In genomic region chr5:1692381-1692780, GRCh38 we compare ENCODE assay signal across 22 cellular contexts.
"Had no signal": no experiment of that assay in that cellular context is flagged by ENCODE, and none has a peak within 500 bp of the region (broad histone marks: within the 10 kb centered on the region; RNA-seq: fewer than 3 reads in every experiment).

No MANE protein-coding gene starts in this region.

- H3K27me3 ChIP-seq: esophagus squamous epithelium, gastrocnemius medialis had no signal

- H3K9me3 ChIP-seq: esophagus squamous epithelium, gastrocnemius medialis, lower lobe of right lung had no signal

- DNase-seq: dermis blood vessel endothelial cell; dorsolateral prefrontal cortex; effector CD4-positive, alpha-beta T cell; effector memory CD4-positive, alpha-beta T cell; esophagus squamous epithelium; foreskin fibroblast; foreskin melanocyte; gastrocnemius medialis; glutamatergic neuron; heart right ventricle; hippocampal formation; left cardiac atrium; left lung; left ventricle myocardium superior; lower lobe of right lung; mesenchymal stem cell; midbrain had no signal

- FAIRE-seq: colon, endothelial cell of umbilical vein, islet of Langerhans, keratinocyte had no signal

- H3K36me3 ChIP-seq: esophagus squamous epithelium, gastrocnemius medialis, heart right ventricle, left lung, lower lobe of right lung had no signal

- H3K4me1 ChIP-seq: esophagus squamous epithelium, gastrocnemius medialis, heart right ventricle, left lung, lower lobe of right lung had no signal

- H3K27ac ChIP-seq: coronary artery, dorsolateral prefrontal cortex, esophagus squamous epithelium, gastrocnemius medialis, heart right ventricle, left lung, lower lobe of right lung had no signal

- ATAC-seq: gastrocnemius medialis, heart right ventricle, left cardiac atrium, left lung, left ventricle myocardium superior, lower lobe of right lung had no signal

- H3K4me3 ChIP-seq: coronary artery, dorsolateral prefrontal cortex, esophagus squamous epithelium, gastrocnemius medialis, heart right ventricle, left lung, lower lobe of right lung had no signal
